In the genomic region with DNA sequence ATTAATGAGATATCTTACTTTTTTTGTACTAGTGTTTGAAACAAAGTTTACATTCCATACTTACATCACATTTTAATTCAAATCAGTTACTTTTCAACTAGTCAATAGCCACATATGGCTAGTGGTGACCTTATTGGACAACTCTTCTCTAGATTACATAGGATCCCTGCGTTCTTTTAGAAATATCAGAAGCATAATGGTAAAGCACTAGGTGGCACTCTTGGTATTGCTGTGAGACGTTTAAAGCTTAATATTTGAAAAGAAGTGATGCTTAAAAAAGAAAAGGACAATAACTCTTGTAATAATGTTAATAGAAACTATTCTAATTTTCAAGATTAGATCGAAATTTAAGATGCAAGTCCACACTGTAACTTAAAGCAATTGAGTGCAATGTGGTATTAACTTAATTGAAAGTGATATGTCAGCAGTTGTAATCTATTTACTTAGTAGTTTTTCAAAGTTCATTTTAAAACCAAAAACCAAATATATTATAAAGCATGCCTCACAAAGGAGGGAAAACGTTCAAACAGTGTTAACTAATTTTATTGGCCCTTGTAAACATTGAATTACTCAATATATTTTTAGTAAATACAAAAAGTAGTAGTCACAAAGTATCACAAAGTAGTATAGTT, we compare ENCODE assay signal across 9 cellular contexts.
DNase-seq lines count a peak whose midpoint lies in the region; ATAC-seq, FAIRE-seq and TF ChIP-seq lines count a peak whose summit lies in the region.
"Had no signal": no experiment of that assay in that cellular context is flagged by ENCODE, and none has a peak within 500 bp of the region (broad histone marks: within the 10 kb centered on the region; RNA-seq: fewer than 3 reads in every experiment).

No MANE protein-coding gene starts in this region.

- intact Hi-C loops in GM12878 (cut with micrococcal nuclease; ENCODE audit: unreplicated experiment) = no loop called here
- intact Hi-C loops in posterior cingulate gyrus (cut with DNase I) = loop anchor here (10.0 kb wide), 1 partner anchor 952 kb away; no protein-coding TSS in a partner anchor
- intact Hi-C loops in activated CD8-positive, alpha-beta T cell treated with anti-CD3 and anti-CD28 coated beads for 36 hours (cut with micrococcal nuclease) = no loop called here

- H3K4me1 Mint-ChIP-seq in neural progenitor cell = no peaks in the 10 kb centered on the region
- no peaks in the 10 kb centered on the region for H3K4me1 Mint-ChIP-seq in activated CD8-positive, alpha-beta T cell treated with anti-CD3 and anti-CD28 coated beads for 36 hours (ENCODE audit: low read depth)

- no peaks in the 10 kb centered on the region for H4K20me1 ChIP-seq in GM12878 (ENCODE audit: control insufficient read depth, insufficient read depth)
- no peaks in the 10 kb centered on the region for H4K20me1 ChIP-seq in neural progenitor cell (ENCODE audit: low read depth)

- H3K36me3 ChIP-seq in GM12878 (ENCODE audit: control insufficient read depth in 2 of 2, insufficient read depth in 2 of 2, low read length in 1 of 2) = no peaks in the 10 kb centered on the region
- H3K36me3 ChIP-seq in neural progenitor cell = no peaks in the 10 kb centered on the region

- TF ChIP-seq EP300 in GM12878 (IDR thresholded peaks at IDR 0.05; ENCODE audit: borderline replicate concordance in 1 of 2, control insufficient read depth in 1 of 2, low read depth in 2 of 2, low read length in 2 of 2) = no peak

- RAD21 ChIA-PET in GM12878 (lab: Charles Lee; ENCODE audit: unreplicated experiment) = no interaction called here

- no peak overlapping the region for H3K27ac Mint-ChIP-seq in neural progenitor cell
- no peak overlapping the region for H3K27ac Mint-ChIP-seq in activated CD8-positive, alpha-beta T cell treated with anti-CD3 and anti-CD28 coated beads for 36 hours

- no peak overlapping the region for H3K4me3 ChIP-seq in GM12878
- no peak overlapping the region for H3K4me3 ChIP-seq in neural progenitor cell

- no peaks in the 10 kb centered on the region for H3F3A ChIP-seq in neural progenitor cell (ENCODE audit: low read depth)

- in situ Hi-C loops in GM12878 (cut with MboI) = no loop called here

- H3K27ac ChIP-seq in GM12878 (ENCODE audit: control insufficient read depth, insufficient read depth) (no peak overlapping the region), neural progenitor cell (no peak overlapping the region)

- TF ChIP-seq CTCF in GM12878 (IDR thresholded peaks at IDR 0.05 in 2 of 3, conservative IDR thresholded peaks at IDR 0.05 in 1 of 3; ENCODE audit: control insufficient read depth in 2 of 3, extremely low read depth in 1 of 3, insufficient read depth in 1 of 3, low read depth in 3 of 3, low read length in 3 of 3) = peak in 1 of 3 experiments; percentile 33; a peak in 1 of 6 replicates
- TF ChIP-seq CTCF in neural progenitor cell (IDR thresholded peaks at IDR 0.05) = peak; percentile 67
- no peak for TF ChIP-seq CTCF in activated CD8-positive, alpha-beta T cell treated with anti-CD3 and anti-CD28 coated beads for 36 hours (IDR thresholded peaks at IDR 0.05)

- peak; percentile 31; the same call in 1 of the 2 replicates for TF ChIP-seq RAD21 in GM12878 (IDR thresholded peaks at IDR 0.05; ENCODE audit: insufficient read depth, low read depth, low read length)

- WGBS in GM12878 (ENCODE audit: insufficient coverage, insufficient replicate concordance, low lambda C conversion rate, missing lambda C conversion rate) = 0% methylated on average over 4 of the region's 4 CpGs

- H3K4me2 ChIP-seq in GM12878 (ENCODE audit: control insufficient read depth, insufficient read depth) (no peak overlapping the region), neural progenitor cell (no peak overlapping the region)

- DNase-seq in GM03348 (ENCODE audit: low spot score) = peak; percentile 8
- peak; percentile 25 for DNase-seq in M059J (ENCODE audit: low read depth)
- DNase-seq in GM12878 (ENCODE audit: low read depth, low spot score) = no peak
- DNase-seq in neural progenitor cell (ENCODE audit: low spot score) = peak; percentile 43
- DNase-seq in posterior cingulate gyrus = no peak
- DNase-seq in C1 segment of cervical spinal cord (lab: John Stamatoyannopoulos, UW) = no peak
- no peak for DNase-seq in activated CD8-positive, alpha-beta T cell treated with anti-CD3 and anti-CD28 coated beads for 36 hours
- DNase-seq: islet precursor cell, NCI-H187 treated with DMSO at 0.1 percent for 48 hours had no signal

- no peak overlapping the region for H2AFZ ChIP-seq in GM12878 (ENCODE audit: control insufficient read depth, low read depth, low read length)
- H2AFZ ChIP-seq in neural progenitor cell (replicated peaks) = no peak overlapping the region

- peak; percentile 31 for FAIRE-seq in GM12878 (lab: Jason Lieb, UNC)

- no peaks in the 10 kb centered on the region for H3K36me3 Mint-ChIP-seq in neural progenitor cell
- no peaks in the 10 kb centered on the region for H3K36me3 Mint-ChIP-seq in activated CD8-positive, alpha-beta T cell treated with anti-CD3 and anti-CD28 coated beads for 36 hours (ENCODE audit: low read depth)

- no TSS peak for BruUV-seq in GM12878 (replicated peaks; lab: Mats Ljungman, UMichigan)

- H3K4me1 ChIP-seq in GM12878 (ENCODE audit: control insufficient read depth, insufficient read depth, low read length) (no peaks in the 10 kb centered on the region), neural progenitor cell (no peaks in the 10 kb centered on the region)

- ATAC-seq in GM12878 = no peak
- ATAC-seq in activated CD8-positive, alpha-beta T cell treated with anti-CD3 and anti-CD28 coated beads for 36 hours = no peak

- H3K79me2 ChIP-seq in GM12878 (ENCODE audit: control insufficient read depth, insufficient read depth, low read length) (no peaks in the 10 kb centered on the region), neural progenitor cell (ENCODE audit: low read depth) (no peaks in the 10 kb centered on the region)

- POLR2A ChIA-PET in GM12878 (lab: Charles Lee) = no interaction called here
- POLR2A ChIA-PET in activated CD8-positive, alpha-beta T cell treated with anti-CD3 and anti-CD28 coated beads for 36 hours (lab: Charles Lee) = no interaction called here

- TF ChIP-seq POLR2A in GM12878 (IDR thresholded peaks at IDR 0.05; ENCODE audit: low read depth, low read length) = no peak

- H3K27me3 Mint-ChIP-seq in neural progenitor cell (ENCODE audit: insufficient read depth, low read depth) = no peaks in the 10 kb centered on the region
- no peaks in the 10 kb centered on the region for H3K27me3 Mint-ChIP-seq in activated CD8-positive, alpha-beta T cell treated with anti-CD3 and anti-CD28 coated beads for 36 hours

- H3K9ac ChIP-seq in GM12878 (ENCODE audit: control insufficient read depth, insufficient read depth, low read length) (no peak overlapping the region), neural progenitor cell (no peak overlapping the region)

- peaks cover 2% of the 10 kb centered on the region for H3K9me3 Mint-ChIP-seq in neural progenitor cell
- H3K9me3 Mint-ChIP-seq in activated CD8-positive, alpha-beta T cell treated with anti-CD3 and anti-CD28 coated beads for 36 hours = peaks cover 3% of the 10 kb centered on the region

- CTCF ChIA-PET in GM12878 (lab: Yijun Ruan, JAX) = interaction anchor here (0.9 to 1.5 kb wide), 4 partner anchors 14 to 1090 kb away, joined by 4 to 8 read pairs (median 4); no protein-coding TSS in a partner anchor
- CTCF ChIA-PET in activated CD8-positive, alpha-beta T cell treated with anti-CD3 and anti-CD28 coated beads for 36 hours (lab: Charles Lee) = no interaction called here

- no peak overlapping the region for H3K4me3 Mint-ChIP-seq in neural progenitor cell
- no peak overlapping the region for H3K4me3 Mint-ChIP-seq in activated CD8-positive, alpha-beta T cell treated with anti-CD3 and anti-CD28 coated beads for 36 hours

- H3K9me3 ChIP-seq in GM12878 (replicated peaks; ENCODE audit: control insufficient read depth, insufficient read depth, low read length) (no peaks in the 10 kb centered on the region), neural progenitor cell (ENCODE audit: low read depth) (no peaks in the 10 kb centered on the region)

- SMC1A ChIA-PET in GM12878 (lab: Charles Lee; ENCODE audit: uncharacterized antibody, unreplicated experiment) = interaction anchor here (0.8 to 1.6 kb wide), 2 partner anchors 10 to 12 kb away, joined by 3 read pairs; no protein-coding TSS in a partner anchor

- no peaks in the 10 kb centered on the region for H3K27me3 ChIP-seq in GM12878 (replicated peaks in 1 of 2; ENCODE audit: control insufficient read depth in 2 of 2, insufficient read depth in 2 of 2, low read length in 1 of 2)
- no peaks in the 10 kb centered on the region for H3K27me3 ChIP-seq in neural progenitor cell

TF ChIP-seq in GM12878, 131 proteins besides CTCF, POLR2A, EP300 and RAD21 (continues in another document):
- TF ChIP-seq PAX5 (IDR thresholded peaks at IDR 0.05; ENCODE audit: borderline replicate concordance, low read depth, low read length) (no peak), NR2C2 (IDR thresholded peaks at IDR 0.05; ENCODE audit: borderline replicate concordance, control insufficient read depth, insufficient read length, low read depth) (no peak), KLF5 (IDR thresholded peaks at IDR 0.05; ENCODE audit: partially characterized antibody) (no peak), ATF7 (IDR thresholded peaks at IDR 0.05; ENCODE audit: low read depth) (no peak), LARP7 (IDR thresholded peaks at IDR 0.05) (no peak), NBN (IDR thresholded peaks at IDR 0.05) (no peak), SREBF1 (IDR thresholded peaks at IDR 0.05; ENCODE audit: low read length) (no peak)
- TF ChIP-seq, protein P1, sequence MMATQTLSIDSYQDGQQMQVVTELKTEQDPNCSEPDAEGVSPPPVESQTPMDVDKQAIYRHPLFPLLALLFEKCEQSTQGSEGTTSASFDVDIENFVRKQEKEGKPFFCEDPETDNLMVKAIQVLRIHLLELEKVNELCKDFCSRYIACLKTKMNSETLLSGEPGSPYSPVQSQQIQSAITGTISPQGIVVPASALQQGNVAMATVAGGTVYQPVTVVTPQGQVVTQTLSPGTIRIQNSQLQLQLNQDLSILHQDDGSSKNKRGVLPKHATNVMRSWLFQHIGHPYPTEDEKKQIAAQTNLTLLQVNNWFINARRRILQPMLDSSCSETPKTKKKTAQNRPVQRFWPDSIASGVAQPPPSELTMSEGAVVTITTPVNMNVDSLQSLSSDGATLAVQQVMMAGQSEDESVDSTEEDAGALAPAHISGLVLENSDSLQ (IDR thresholded peaks at IDR 0.05) = no peak
- TF ChIP-seq, protein P2, sequence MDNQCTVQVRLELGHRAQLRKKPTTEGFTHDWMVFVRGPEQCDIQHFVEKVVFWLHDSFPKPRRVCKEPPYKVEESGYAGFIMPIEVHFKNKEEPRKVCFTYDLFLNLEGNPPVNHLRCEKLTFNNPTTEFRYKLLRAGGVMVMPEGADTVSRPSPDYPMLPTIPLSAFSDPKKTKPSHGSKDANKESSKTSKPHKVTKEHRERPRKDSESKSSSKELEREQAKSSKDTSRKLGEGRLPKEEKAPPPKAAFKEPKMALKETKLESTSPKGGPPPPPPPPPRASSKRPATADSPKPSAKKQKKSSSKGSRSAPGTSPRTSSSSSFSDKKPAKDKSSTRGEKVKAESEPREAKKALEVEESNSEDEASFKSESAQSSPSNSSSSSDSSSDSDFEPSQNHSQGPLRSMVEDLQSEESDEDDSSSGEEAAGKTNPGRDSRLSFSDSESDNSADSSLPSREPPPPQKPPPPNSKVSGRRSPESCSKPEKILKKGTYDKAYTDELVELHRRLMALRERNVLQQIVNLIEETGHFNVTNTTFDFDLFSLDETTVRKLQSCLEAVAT (IDR thresholded peaks at IDR 0.05) = no peak

Comparison
In these comparisons a context has a peak if more than half of its experiments do, and no peak if none do; other contexts are left out.
1. DNase-seq: peak in GM03348 (single experiment), M059J (single experiment) and neural progenitor cell (single experiment); none in GM12878 (single experiment), posterior cingulate gyrus (0 of 10), C1 segment of cervical spinal cord (0 of 14) and activated CD8-positive, alpha-beta T cell treated with anti-CD3 and anti-CD28 coated beads for 36 hours (single experiment).